In genomic region chr1:101235241-101235695, GRCh38 we compare ENCODE assay signal across 8 cellular contexts. TPM values are rescaled to one million over a fixed set of nuclear protein-coding genes. Genes with fewer than 3 reads are reported as not detected.
DNase-seq lines count a peak whose midpoint lies in the region; ATAC-seq and TF ChIP-seq lines count a peak whose summit lies in the region.

No MANE protein-coding gene starts in this region.

- peaks cover 18% of the 10 kb centered on the region for H3K27me3 Mint-ChIP-seq in endothelial cell (ENCODE audit: unreplicated experiment)

- H3K27ac ChIP-seq in OCI-LY1 (ENCODE audit: low read depth, low read length, poor library complexity, severe bottlenecking) (no peak overlapping the region), psoas muscle (peak overlapping the region; percentile 69)

- no peak overlapping the region for H3K9ac ChIP-seq in OCI-LY1 (ENCODE audit: low read length)

- no peaks in the 10 kb centered on the region for H3K9me2 ChIP-seq in OCI-LY1 (ENCODE audit: low read depth, low read length)

- H3K9me3 ChIP-seq in OCI-LY1 (ENCODE audit: low read length) (no peaks in the 10 kb centered on the region), psoas muscle (no peaks in the 10 kb centered on the region)

- H3K36me3 ChIP-seq in OCI-LY1 (ENCODE audit: insufficient read depth, low read length) (no peaks in the 10 kb centered on the region), psoas muscle (ENCODE audit: insufficient read depth in 1 of 2, low read depth in 1 of 2) (peaks cover 0 to 5% of the 10 kb centered on the region in 2 donors)

- peaks cover 27% of the 10 kb centered on the region for H3K36me3 Mint-ChIP-seq in endothelial cell (ENCODE audit: low read depth, unreplicated experiment)

- peaks cover 29% of the 10 kb centered on the region for H3K4me1 ChIP-seq in OCI-LY1 (ENCODE audit: insufficient read depth, low read length, severe bottlenecking)
- H3K4me1 ChIP-seq in psoas muscle, result peaks cover 6% of the 10 kb centered on the region

- H2AFZ ChIP-seq in OCI-LY1 (ENCODE audit: low read length), result no peak overlapping the region

- H3K9me3 Mint-ChIP-seq in endothelial cell (ENCODE audit: unreplicated experiment), result no peaks in the 10 kb centered on the region

- no peaks in the 10 kb centered on the region for H3F3A ChIP-seq in OCI-LY1 (ENCODE audit: insufficient read depth, low read length)

- TF ChIP-seq CTCF in GM12865 (IDR thresholded peaks at IDR 0.05; ENCODE audit: insufficient read depth, low read depth, low read length, missing control alignments) (no peak), OCI-LY1 (IDR thresholded peaks at IDR 0.05; ENCODE audit: low read length) (no peak), endothelial cell (IDR thresholded peaks at IDR 0.05; ENCODE audit: unreplicated experiment) (no peak), psoas muscle (IDR thresholded peaks at IDR 0.05) (no peak)

- no peak for ATAC-seq in psoas muscle
- ATAC-seq in HG02588 (IDR thresholded peaks at IDR 0.05; ENCODE audit: unreplicated experiment), result no peak

- H3K4me3 ChIP-seq in GM12865 (ENCODE audit: low read depth, low read length), result peak overlapping the region; percentile 87
- H3K4me3 ChIP-seq in OCI-LY1 (ENCODE audit: low read depth, low read length, poor library complexity, severe bottlenecking), result peak overlapping the region; percentile 54
- peak overlapping the region; percentile 79 for H3K4me3 ChIP-seq in psoas muscle

- 17 to 24% (median 21%) methylated on average over 6 of the region's 6 CpGs for WGBS in psoas muscle, 3 donors

- peak overlapping the region; percentile 74; the same call in 1 of the 2 replicates for H3K4me2 ChIP-seq in OCI-LY1 (ENCODE audit: low read length)

- intact Hi-C loops in psoas muscle (cut with DNase I), result loop anchor here (5.0 to 10.0 kb wide), 2 partner anchors 210 to 313 kb away; partner anchors contain the start of gene DPH5 (in 1 of the 2)

- peak overlapping the region; percentile 97 for H3K27ac Mint-ChIP-seq in endothelial cell (ENCODE audit: unreplicated experiment)

- DNase-seq in GM12865 (ENCODE audit: low read depth) (no peak), endothelial cell (ENCODE audit: low spot score) (no peak), psoas muscle (no peak), NCI-H1436 (lab: John Stamatoyannopoulos, UW) (no peak), EL (no peak)
- DNase-seq in activated CD4-positive, CD25-positive, alpha-beta regulatory T cell (lab: John Stamatoyannopoulos, UW), result no peak

- no peaks in the 10 kb centered on the region for H3K79me2 ChIP-seq in OCI-LY1 (ENCODE audit: insufficient read depth, low read length)

- no peaks in the 10 kb centered on the region for H4K20me1 ChIP-seq in OCI-LY1 (ENCODE audit: insufficient read depth, low read length)

- peak overlapping the region; percentile 100 for H3K4me3 Mint-ChIP-seq in endothelial cell (ENCODE audit: unreplicated experiment)

- H3K27me3 ChIP-seq in OCI-LY1 (ENCODE audit: insufficient read depth, low read length) (no peaks in the 10 kb centered on the region; the same call in 1 of the 2 replicates), psoas muscle (ENCODE audit: insufficient read depth in 3 of 3, low read length in 2 of 3) (peaks cover 0 to 44% (median 4%) of the 10 kb centered on the region in 3 donors)

- peaks cover 37% of the 10 kb centered on the region for H3K4me1 Mint-ChIP-seq in endothelial cell (ENCODE audit: unreplicated experiment)

RNA-seq across cellular contexts. Expression of gene S1PR1, which starts 1.6 kb away (rescaled TPM):
- total RNA-seq in endothelial cell (ENCODE audit: unreplicated experiment) (79.1 TPM), psoas muscle (10 to 100 TPM; 22.3 to 35.7 (median 25.0) TPM)
- 10 to 100 TPM; 21.9 to 26.6 (median 25.8) TPM for polyA plus RNA-seq in psoas muscle
